Comparison of ENCODE assay signal across 8 cellular contexts in genomic region chr16:28637765-28638164, GRCh38. TPM values are rescaled to one million over a fixed set of nuclear protein-coding genes. Genes with fewer than 3 reads are reported as not detected.
DNase-seq lines count a peak whose midpoint lies in the region; ATAC-seq and TF ChIP-seq lines count a peak whose summit lies in the region.
"Not testable (repeated sequence)": the region's sequence is repeated elsewhere in the genome, so short reads cannot be mapped to it uniquely, and the experiment has no call there.
"Had no signal": no experiment of that assay in that cellular context is flagged by ENCODE, and none has a peak within 500 bp of the region (broad histone marks: within the 10 kb centered on the region; RNA-seq: fewer than 3 reads in every experiment).

Gene NPIPB8, plus strand, starts transcription at chr16:28638065. Its CDS starts 296 bp downstream, at chr16:28638361.

- not testable (repeated sequence) for H3K36me3 Mint-ChIP-seq in MCF 10A (ENCODE audit: insufficient read depth, unreplicated experiment); chondrocyte (ENCODE audit: low read depth)

- not testable (repeated sequence) for H3K27me3 Mint-ChIP-seq in MCF 10A (ENCODE audit: insufficient read depth, unreplicated experiment); chondrocyte (ENCODE audit: low read depth)

- POLR2A ChIA-PET in HEK293 (lab: Yijun Ruan, JAX); PC-3 (lab: Charles Lee; ENCODE audit: unreplicated experiment); RWPE1 (lab: Yijun Ruan, JAX; ENCODE audit: low non-redundant PET); MCF 10A (lab: Yijun Ruan, JAX): not testable (repeated sequence)

- not testable (repeated sequence) for H3K36me3 ChIP-seq in HEK293 (ENCODE audit: control insufficient read depth in 2 of 2, insufficient read depth in 1 of 2, low read length in 2 of 2); PC-3 (ENCODE audit: low read depth, low read length)

- H3K9ac ChIP-seq in PC-3 (ENCODE audit: low read length), result not testable (repeated sequence)

- TF ChIP-seq CTCF in HEK293 (tag by site-specific recombination; IDR thresholded peaks at IDR 0.05); PC-3 (conservative IDR thresholded peaks at IDR 0.05; ENCODE audit: low read depth, low read length); RWPE1 (conservative IDR thresholded peaks at IDR 0.05; ENCODE audit: low read depth); MCF 10A (IDR thresholded peaks at IDR 0.05; ENCODE audit: unreplicated experiment); chondrocyte (IDR thresholded peaks at IDR 0.05); foreskin keratinocyte (conservative IDR thresholded peaks at IDR 0.05): not testable (repeated sequence)

- CTCF ChIA-PET in HEK293 (lab: Yijun Ruan, JAX); PC-3 (lab: Charles Lee); RWPE1 (lab: Yijun Ruan, JAX); MCF 10A (lab: Yijun Ruan, JAX): not testable (repeated sequence)

- H3K4me2 ChIP-seq in PC-3 (ENCODE audit: low read length), result not testable (repeated sequence)

- H3K4me3 ChIP-seq in HEK293 (ENCODE audit: low read depth, low read length); PC-3 (ENCODE audit: low read length): not testable (repeated sequence)

- not testable (repeated sequence) for H2AFZ ChIP-seq in PC-3 (ENCODE audit: low read length)

- DNase-seq in PC-3; RWPE1 (ENCODE audit: low spot score); MCF 10A (ENCODE audit: unreplicated experiment); chondrocyte (ENCODE audit: low spot score); foreskin keratinocyte; left lobe of liver (ENCODE audit: low spot score): not testable (repeated sequence)

- not testable (repeated sequence) for ATAC-seq in PC-3, foreskin keratinocyte
- ATAC-seq in left lobe of liver, result peak; percentile 63

- not testable (repeated sequence) for H3K4me1 Mint-ChIP-seq in MCF 10A (ENCODE audit: insufficient read depth, unreplicated experiment)
- H3K4me1 Mint-ChIP-seq in chondrocyte (ENCODE audit: low read depth), result peaks cover 11% of the 10 kb centered on the region

- H3K27ac ChIP-seq in HEK293 (ENCODE audit: extremely low read depth, low read depth, low read length), result not testable (repeated sequence)
- peak within 1 kb of the TSS; percentile 63 for H3K27ac ChIP-seq in PC-3 (ENCODE audit: low read length)
- peak within 1 kb of the TSS; percentile 80 for H3K27ac ChIP-seq in RWPE1
- H3K27ac ChIP-seq in foreskin keratinocyte, result peak within 1 kb of the TSS; percentile 94

- H3K4me3 Mint-ChIP-seq in MCF 10A (ENCODE audit: unreplicated experiment); chondrocyte (ENCODE audit: unreplicated experiment): not testable (repeated sequence)

- not testable (repeated sequence) for BruUV-seq in PC-3 (replicated peaks; lab: Mats Ljungman, UMichigan)
- BruUV-seq in MCF 10A (replicated peaks; lab: Mats Ljungman, UMichigan), result TSS peak; percentile 34

- H3K79me2 ChIP-seq in PC-3 (ENCODE audit: low read length), result not testable (repeated sequence)

- H3K27ac Mint-ChIP-seq in MCF 10A (ENCODE audit: low read depth, unreplicated experiment), result peak within 1 kb of the TSS; percentile 69
- H3K27ac Mint-ChIP-seq in chondrocyte (ENCODE audit: unreplicated experiment), result peak within 1 kb of the TSS; percentile 5

- H3K9me3 Mint-ChIP-seq in MCF 10A (ENCODE audit: unreplicated experiment); chondrocyte (ENCODE audit: low read depth): not testable (repeated sequence)

- H3K27me3 ChIP-seq in PC-3 (ENCODE audit: low read length); foreskin keratinocyte: not testable (repeated sequence)

- not testable (repeated sequence) for H3K9me3 ChIP-seq in HEK293 (ENCODE audit: control insufficient read depth, insufficient read depth, low read depth, low read length); PC-3 (ENCODE audit: low read length)

- not testable (repeated sequence) for H4K20me1 ChIP-seq in PC-3 (ENCODE audit: low read length)

- intact Hi-C loops in PC-3 (cut with micrococcal nuclease); MCF 10A (cut with micrococcal nuclease): not testable (repeated sequence)

- H3F3A ChIP-seq in PC-3 (ENCODE audit: low read length, unreplicated experiment), result not testable (repeated sequence)

- H3K9me2 ChIP-seq in PC-3 (replicated peaks; ENCODE audit: low read length), result not testable (repeated sequence)

- H3K4me1 ChIP-seq in HEK293 (ENCODE audit: control insufficient read depth, insufficient read depth, low read length); PC-3 (ENCODE audit: insufficient read depth, low read length): not testable (repeated sequence)
- H3K4me1 ChIP-seq in foreskin keratinocyte, result peaks cover 24% of the 10 kb centered on the region

TF ChIP-seq in HEK293, 187 proteins besides CTCF, POLR2A, EP300 and RAD21:
- TF ChIP-seq SP7 (tag by site-specific recombination; IDR thresholded peaks at IDR 0.05) (0 out of 2 replicates have a peak, but pooled peaks have one; percentile 22), ZNF664 (tag by site-specific recombination; IDR thresholded peaks at IDR 0.05) (0 out of 2 replicates have a peak, but pooled peaks have one; percentile 13)

RNA-seq across cellular contexts. Expression of gene NPIPB8, which starts in this region (rescaled TPM):
- total RNA-seq in PC-3 (2014; rRNA removed) (1.1 TPM in 1 of 2 replicates, not detected in the other), MCF 10A (2022) (not detected in 2 replicates), chondrocyte (0.49 to 1.4 TPM in 2 of 3 replicates, not detected in the other), foreskin keratinocyte (0.46 and 0.48 TPM in 2 replicates), left lobe of liver (3.2 TPM)
- polyA plus RNA-seq in foreskin keratinocyte, result not detected in 2 replicates
- polyA plus RNA-seq: BJ had no signal
